ENCODE assay signal across 1 cellular context in the genomic region with DNA sequence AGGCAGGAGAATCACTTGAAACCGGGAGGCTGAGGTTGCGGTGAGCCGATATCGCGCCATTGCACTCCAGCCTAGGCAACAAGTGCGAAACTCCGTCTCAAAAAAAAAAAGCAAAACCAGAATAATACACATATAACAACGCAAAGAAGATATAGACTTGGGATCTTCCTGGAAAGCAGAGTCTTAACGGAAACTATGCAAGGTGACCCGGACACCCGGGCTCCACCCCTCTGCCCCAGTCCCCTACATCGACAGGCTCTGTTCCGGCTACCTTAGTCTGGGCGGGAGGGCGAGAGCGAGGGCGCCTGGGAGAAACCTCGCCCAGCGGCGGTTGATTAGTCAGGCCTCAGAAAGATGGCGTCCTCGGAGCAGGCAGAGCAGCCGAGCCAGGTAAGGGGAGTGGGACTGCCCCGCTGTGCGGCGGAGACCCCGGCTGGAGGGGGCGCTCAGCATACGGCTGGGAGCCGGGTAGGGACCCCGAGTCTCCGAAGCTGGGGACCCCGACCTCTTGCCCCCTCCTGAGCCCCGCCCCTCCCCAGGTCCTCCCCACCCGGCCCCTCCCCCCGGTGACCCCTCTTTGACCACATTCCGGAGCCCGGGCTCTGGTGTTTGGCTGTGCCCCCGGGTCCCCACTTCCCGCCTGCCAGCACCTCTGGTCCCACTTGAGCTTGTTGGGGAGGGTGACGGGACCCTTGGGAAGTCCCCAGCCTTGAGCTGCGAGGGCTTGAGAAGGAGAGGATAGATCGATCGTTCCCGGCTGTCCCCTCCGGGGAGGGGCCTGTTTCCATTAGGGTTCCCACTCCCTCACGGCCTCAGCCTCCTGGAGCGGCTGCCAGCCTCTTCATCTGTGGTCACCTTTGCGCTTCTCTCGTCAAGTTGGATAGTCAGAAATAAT.
TF ChIP-seq lines count a peak whose summit lies in the region.

Gene PEX14, plus strand, starts transcription at position 338 of the 895 bp plus-strand sequence. Its CDS starts 17 bp downstream, at position 355.

TF ChIP-seq in HepG2, 621 proteins besides CTCF, POLR2A, EP300 and RAD21 (continued from another document and continues in another):
- TF ChIP-seq, protein P1, sequence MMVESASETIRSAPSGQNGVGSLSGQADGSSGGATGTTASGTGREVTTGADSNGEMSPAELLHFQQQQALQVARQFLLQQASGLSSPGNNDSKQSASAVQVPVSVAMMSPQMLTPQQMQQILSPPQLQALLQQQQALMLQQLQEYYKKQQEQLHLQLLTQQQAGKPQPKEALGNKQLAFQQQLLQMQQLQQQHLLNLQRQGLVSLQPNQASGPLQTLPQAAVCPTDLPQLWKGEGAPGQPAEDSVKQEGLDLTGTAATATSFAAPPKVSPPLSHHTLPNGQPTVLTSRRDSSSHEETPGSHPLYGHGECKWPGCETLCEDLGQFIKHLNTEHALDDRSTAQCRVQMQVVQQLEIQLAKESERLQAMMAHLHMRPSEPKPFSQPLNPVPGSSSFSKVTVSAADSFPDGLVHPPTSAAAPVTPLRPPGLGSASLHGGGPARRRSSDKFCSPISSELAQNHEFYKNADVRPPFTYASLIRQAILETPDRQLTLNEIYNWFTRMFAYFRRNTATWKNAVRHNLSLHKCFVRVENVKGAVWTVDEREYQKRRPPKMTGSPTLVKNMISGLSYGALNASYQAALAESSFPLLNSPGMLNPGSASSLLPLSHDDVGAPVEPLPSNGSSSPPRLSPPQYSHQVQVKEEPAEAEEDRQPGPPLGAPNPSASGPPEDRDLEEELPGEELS (CRISPR knock-in tag; IDR thresholded peaks at IDR 0.05), result peak; percentile 33; the same call in 1 of the 2 replicates
- TF ChIP-seq ISX (CRISPR knock-in tag; conservative IDR thresholded peaks at IDR 0.05), result 0 out of 2 replicates have a peak, but pooled peaks have one; percentile 63
- TF ChIP-seq MXD4 (CRISPR knock-in tag; IDR thresholded peaks at IDR 0.05), result 0 out of 2 replicates have a peak, but pooled peaks have one; percentile 44
- TF ChIP-seq ZNF121 (CRISPR knock-in tag; IDR thresholded peaks at IDR 0.05), result 0 out of 2 replicates have a peak, but pooled peaks have one; percentile 25
- no peak for TF ChIP-seq ZBTB40 (IDR thresholded peaks at IDR 0.05)
- TF ChIP-seq ZBTB40 (CRISPR knock-in tag; IDR thresholded peaks at IDR 0.05), result peak; percentile 38; the same call in 1 of the 2 replicates
- TF ChIP-seq ZNF770 (CRISPR knock-in tag; IDR thresholded peaks at IDR 0.05), result peak; percentile 77; the same call in 1 of the 2 replicates
- no peak for TF ChIP-seq SNRNP70 (IDR thresholded peaks at IDR 0.05; ENCODE audit: low read depth, low read length)
- TF ChIP-seq ZNF766 (CRISPR knock-in tag; IDR thresholded peaks at IDR 0.05; ENCODE audit: borderline replicate concordance), result peak; percentile 86; the same call in 1 of the 2 replicates
- TF ChIP-seq DNMT3B (CRISPR knock-in tag; conservative IDR thresholded peaks at IDR 0.05), result no peak
- TF ChIP-seq, protein P2, sequence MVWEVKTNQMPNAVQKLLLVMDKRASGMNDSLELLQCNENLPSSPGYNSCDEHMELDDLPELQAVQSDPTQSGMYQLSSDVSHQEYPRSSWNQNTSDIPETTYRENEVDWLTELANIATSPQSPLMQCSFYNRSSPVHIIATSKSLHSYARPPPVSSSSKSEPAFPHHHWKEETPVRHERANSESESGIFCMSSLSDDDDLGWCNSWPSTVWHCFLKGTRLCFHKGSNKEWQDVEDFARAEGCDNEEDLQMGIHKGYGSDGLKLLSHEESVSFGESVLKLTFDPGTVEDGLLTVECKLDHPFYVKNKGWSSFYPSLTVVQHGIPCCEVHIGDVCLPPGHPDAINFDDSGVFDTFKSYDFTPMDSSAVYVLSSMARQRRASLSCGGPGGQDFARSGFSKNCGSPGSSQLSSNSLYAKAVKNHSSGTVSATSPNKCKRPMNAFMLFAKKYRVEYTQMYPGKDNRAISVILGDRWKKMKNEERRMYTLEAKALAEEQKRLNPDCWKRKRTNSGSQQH (CRISPR knock-in tag; IDR thresholded peaks at IDR 0.05; ENCODE audit: low read depth), result peak; percentile 78; the same call in 1 of the 2 replicates
- no peak for TF ChIP-seq ZNF280B (CRISPR knock-in tag; IDR thresholded peaks at IDR 0.05; ENCODE audit: borderline replicate concordance)
- no peak for TF ChIP-seq RFX5 (IDR thresholded peaks at IDR 0.05; ENCODE audit: low read depth, low read length)
- TF ChIP-seq, protein P3, sequence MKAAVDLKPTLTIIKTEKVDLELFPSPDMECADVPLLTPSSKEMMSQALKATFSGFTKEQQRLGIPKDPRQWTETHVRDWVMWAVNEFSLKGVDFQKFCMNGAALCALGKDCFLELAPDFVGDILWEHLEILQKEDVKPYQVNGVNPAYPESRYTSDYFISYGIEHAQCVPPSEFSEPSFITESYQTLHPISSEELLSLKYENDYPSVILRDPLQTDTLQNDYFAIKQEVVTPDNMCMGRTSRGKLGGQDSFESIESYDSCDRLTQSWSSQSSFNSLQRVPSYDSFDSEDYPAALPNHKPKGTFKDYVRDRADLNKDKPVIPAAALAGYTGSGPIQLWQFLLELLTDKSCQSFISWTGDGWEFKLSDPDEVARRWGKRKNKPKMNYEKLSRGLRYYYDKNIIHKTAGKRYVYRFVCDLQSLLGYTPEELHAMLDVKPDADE (CRISPR knock-in tag; IDR thresholded peaks at IDR 0.05), result 0 out of 2 replicates have a peak, but pooled peaks have one; percentile 63
- no peak for TF ChIP-seq JARID2 (CRISPR knock-in tag; IDR thresholded peaks at IDR 0.05; ENCODE audit: insufficient replicate concordance)
- TF ChIP-seq MATR3 (CRISPR knock-in tag; IDR thresholded peaks at IDR 0.05), result no peak
- TF ChIP-seq PHB2 (IDR thresholded peaks at IDR 0.05; ENCODE audit: partially characterized antibody), result no peak
- 0 out of 2 replicates have a peak, but pooled peaks have one; percentile 41 for TF ChIP-seq AHR (CRISPR knock-in tag; IDR thresholded peaks at IDR 0.05)
- TF ChIP-seq KDM5A (IDR thresholded peaks at IDR 0.05; ENCODE audit: borderline replicate concordance, low read length), result peak; percentile 72; the same call in 1 of the 2 replicates
- TF ChIP-seq GZF1 (CRISPR knock-in tag; IDR thresholded peaks at IDR 0.05), result 0 out of 2 replicates have a peak, but pooled peaks have one; percentile 10
- TF ChIP-seq ZNF33A (CRISPR knock-in tag; IDR thresholded peaks at IDR 0.05; ENCODE audit: borderline replicate concordance), result no peak
- TF ChIP-seq ZNF550 (CRISPR knock-in tag; IDR thresholded peaks at IDR 0.05; ENCODE audit: borderline replicate concordance), result no peak
- no peak for TF ChIP-seq STAG1 (CRISPR knock-in tag; IDR thresholded peaks at IDR 0.05)
- TF ChIP-seq ZNF337 (CRISPR knock-in tag; IDR thresholded peaks at IDR 0.05; ENCODE audit: borderline replicate concordance, low read depth), result no peak
- TF ChIP-seq, protein P4, sequence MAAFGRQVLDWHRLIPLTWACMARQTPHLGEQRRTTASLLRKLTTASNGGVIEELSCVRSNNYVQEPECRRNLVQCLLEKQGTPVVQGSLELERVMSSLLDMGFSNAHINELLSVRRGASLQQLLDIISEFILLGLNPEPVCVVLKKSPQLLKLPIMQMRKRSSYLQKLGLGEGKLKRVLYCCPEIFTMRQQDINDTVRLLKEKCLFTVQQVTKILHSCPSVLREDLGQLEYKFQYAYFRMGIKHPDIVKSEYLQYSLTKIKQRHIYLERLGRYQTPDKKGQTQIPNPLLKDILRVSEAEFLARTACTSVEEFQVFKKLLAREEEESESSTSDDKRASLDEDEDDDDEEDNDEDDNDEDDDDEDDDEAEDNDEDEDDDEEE (CRISPR knock-in tag; IDR thresholded peaks at IDR 0.05), result peak; percentile 62; the same call in 1 of the 2 replicates
- TF ChIP-seq JUN (CRISPR knock-in tag; IDR thresholded peaks at IDR 0.05), result no peak
- no peak for TF ChIP-seq NCOR1 (IDR thresholded peaks at IDR 0.05; ENCODE audit: borderline replicate concordance, low read length)
- TF ChIP-seq, protein P5, sequence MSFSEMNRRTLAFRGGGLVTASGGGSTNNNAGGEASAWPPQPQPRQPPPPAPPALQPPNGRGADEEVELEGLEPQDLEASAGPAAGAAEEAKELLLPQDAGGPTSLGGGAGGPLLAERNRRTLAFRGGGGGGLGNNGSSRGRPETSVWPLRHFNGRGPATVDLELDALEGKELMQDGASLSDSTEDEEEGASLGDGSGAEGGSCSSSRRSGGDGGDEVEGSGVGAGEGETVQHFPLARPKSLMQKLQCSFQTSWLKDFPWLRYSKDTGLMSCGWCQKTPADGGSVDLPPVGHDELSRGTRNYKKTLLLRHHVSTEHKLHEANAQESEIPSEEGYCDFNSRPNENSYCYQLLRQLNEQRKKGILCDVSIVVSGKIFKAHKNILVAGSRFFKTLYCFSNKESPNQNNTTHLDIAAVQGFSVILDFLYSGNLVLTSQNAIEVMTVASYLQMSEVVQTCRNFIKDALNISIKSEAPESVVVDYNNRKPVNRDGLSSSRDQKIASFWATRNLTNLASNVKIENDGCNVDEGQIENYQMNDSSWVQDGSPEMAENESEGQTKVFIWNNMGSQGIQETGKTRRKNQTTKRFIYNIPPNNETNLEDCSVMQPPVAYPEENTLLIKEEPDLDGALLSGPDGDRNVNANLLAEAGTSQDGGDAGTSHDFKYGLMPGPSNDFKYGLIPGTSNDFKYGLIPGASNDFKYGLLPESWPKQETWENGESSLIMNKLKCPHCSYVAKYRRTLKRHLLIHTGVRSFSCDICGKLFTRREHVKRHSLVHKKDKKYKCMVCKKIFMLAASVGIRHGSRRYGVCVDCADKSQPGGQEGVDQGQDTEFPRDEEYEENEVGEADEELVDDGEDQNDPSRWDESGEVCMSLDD (CRISPR knock-in tag; IDR thresholded peaks at IDR 0.05; ENCODE audit: borderline replicate concordance), result peak; percentile 19; the same call in 1 of the 2 replicates
